13 cellular contexts compared by ENCODE assay signal in the genomic region with DNA sequence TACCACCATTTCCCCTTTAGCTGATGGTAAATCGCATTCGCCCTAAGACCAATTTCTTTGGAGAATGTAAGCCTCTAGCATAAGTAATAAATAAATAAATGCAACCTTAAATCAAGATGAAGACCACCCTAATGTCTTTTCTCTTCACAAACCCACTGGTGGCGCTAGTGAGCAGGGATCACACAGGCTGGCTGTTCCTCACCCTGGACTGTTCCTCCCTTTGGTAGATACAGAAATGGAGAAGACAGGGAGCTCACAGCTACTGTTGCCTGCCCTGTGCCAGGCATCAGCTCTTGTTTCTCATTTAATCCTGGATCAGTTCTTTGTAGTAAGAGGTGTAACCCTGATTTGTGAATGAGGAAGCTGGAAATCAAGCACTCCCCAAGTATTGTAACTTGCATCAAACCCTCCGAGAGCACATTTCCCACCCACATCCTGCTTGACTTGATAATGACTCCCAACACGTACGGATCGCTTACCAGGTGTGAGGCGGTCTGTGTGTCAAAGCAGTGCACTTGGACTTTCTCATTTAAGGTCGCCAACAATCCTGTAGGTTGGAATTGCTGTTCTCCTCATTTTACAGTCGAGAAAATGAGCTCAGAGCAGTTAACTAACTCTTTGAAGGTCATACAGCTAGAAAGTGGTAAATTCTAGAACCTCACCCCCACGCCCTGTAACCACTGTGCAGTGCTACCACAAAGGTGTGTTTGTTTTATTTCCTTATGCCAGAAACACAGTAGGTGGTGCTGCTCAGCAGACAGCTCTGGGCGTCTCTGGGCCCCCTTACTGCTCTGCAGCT.
DNase-seq lines count a peak whose midpoint lies in the region; ATAC-seq and TF ChIP-seq lines count a peak whose summit lies in the region.
"Had no signal": no experiment of that assay in that cellular context is flagged by ENCODE, and none has a peak within 500 bp of the region (broad histone marks: within the 10 kb centered on the region; RNA-seq: fewer than 3 reads in every experiment).

No MANE protein-coding gene starts in this region.

- H3K4me2 ChIP-seq in DND-41 (ENCODE audit: insufficient read depth, low read length) (no peak overlapping the region), KMS-11 (no peak overlapping the region)

- no peaks in the 10 kb centered on the region for H3K36me3 Mint-ChIP-seq in activated CD4-positive, alpha-beta memory T cell treated with anti-CD3 and anti-CD28 coated beads for 36 hours
- no peaks in the 10 kb centered on the region for H3K36me3 Mint-ChIP-seq in glutamatergic neuron (ENCODE audit: unreplicated experiment)
- H3K36me3 Mint-ChIP-seq in stimulated activated naive B cell treated with anti-CD40 and anti-IgM and Interleukin-4, amounts not matched to agents 10 μg/mL and 1 μg/mL and 100 μg/mL, for 72 hours: no peaks in the 10 kb centered on the region
- H3K36me3 Mint-ChIP-seq: natural killer cell treated with Interleukin-12 subunit alpha and Interleukin-12 subunit beta and Interleukin-15 and Interleukin-18, amount 100 ng/mL, for 72 hours had no signal

- H3K4me1 ChIP-seq in DND-41 (ENCODE audit: insufficient read depth, low read length): no peaks in the 10 kb centered on the region
- no peaks in the 10 kb centered on the region for H3K4me1 ChIP-seq in KMS-11 (ENCODE audit: low read depth, poor library complexity, severe bottlenecking)
- H3K4me1 ChIP-seq: HAP-1, upper lobe of right lung had no signal

- H3K27me3 ChIP-seq in DND-41 (ENCODE audit: insufficient read depth, low read length, poor library complexity): peaks cover 14% of the 10 kb centered on the region
- no peaks in the 10 kb centered on the region for H3K27me3 ChIP-seq in KMS-11 (ENCODE audit: insufficient read depth, low read depth)

- H3K4me3 ChIP-seq in DND-41 (ENCODE audit: low read depth in 1 of 2, low read length in 2 of 2) (no peak overlapping the region), KMS-11 (IDR thresholded peaks at IDR 0.05; ENCODE audit: insufficient read depth, low read depth, low read length) (no peak overlapping the region)
- H3K4me3 ChIP-seq: HAP-1, upper lobe of right lung had no signal

- H3K9me3 Mint-ChIP-seq in activated CD4-positive, alpha-beta memory T cell treated with anti-CD3 and anti-CD28 coated beads for 36 hours: no peaks in the 10 kb centered on the region
- H3K9me3 Mint-ChIP-seq in glutamatergic neuron (ENCODE audit: unreplicated experiment): no peaks in the 10 kb centered on the region
- no peaks in the 10 kb centered on the region for H3K9me3 Mint-ChIP-seq in stimulated activated naive B cell treated with anti-CD40 and anti-IgM and Interleukin-4, amounts not matched to agents 10 μg/mL and 1 μg/mL and 100 μg/mL, for 72 hours
- H3K9me3 Mint-ChIP-seq: natural killer cell treated with Interleukin-12 subunit alpha and Interleukin-12 subunit beta and Interleukin-15 and Interleukin-18, amount 100 ng/mL, for 72 hours had no signal

- H3K9ac ChIP-seq in DND-41 (ENCODE audit: low read depth, low read length): no peak overlapping the region
- no peak overlapping the region for H3K9ac ChIP-seq in KMS-11

- intact Hi-C loops in activated CD4-positive, alpha-beta memory T cell treated with anti-CD3 and anti-CD28 coated beads for 36 hours (cut with micrococcal nuclease): no loop called here

- H3K36me3 ChIP-seq in DND-41 (ENCODE audit: insufficient read depth, low read length): no peaks in the 10 kb centered on the region
- no peaks in the 10 kb centered on the region for H3K36me3 ChIP-seq in KMS-11 (ENCODE audit: insufficient read depth)
- H3K36me3 ChIP-seq: HAP-1, upper lobe of right lung had no signal

- H3K27ac ChIP-seq in DND-41 (ENCODE audit: low read length) (no peak overlapping the region), KMS-11 (no peak overlapping the region)
- H3K27ac ChIP-seq: upper lobe of right lung had no signal

- peak; percentile 50 for TF ChIP-seq CTCF in DND-41 (IDR thresholded peaks at IDR 0.05; ENCODE audit: borderline replicate concordance, extremely low read depth, low read length, poor library complexity, severe bottlenecking)
- peak; percentile 30; the same call in 1 of the 2 replicates for TF ChIP-seq CTCF in KMS-11 (conservative IDR thresholded peaks at IDR 0.05; ENCODE audit: low read depth, low read length)
- peak; percentile 48 for TF ChIP-seq CTCF in glutamatergic neuron (IDR thresholded peaks at IDR 0.05; ENCODE audit: partially characterized antibody, unreplicated experiment)

- DNase-seq in DND-41 (peak; percentile 13), glutamatergic neuron (peak; percentile 58), NCI-H2227 treated with DMSO at 0.1 percent for 48 hours (lab: John Stamatoyannopoulos, UW) (no peak)
- peak; percentile 53 for DNase-seq in activated CD4-positive, alpha-beta memory T cell treated with anti-CD3 and anti-CD28 coated beads for 36 hours
- DNase-seq in NK-92 treated with Interleukin-12 subunit alpha and Interleukin-12 subunit beta, amount 100 ng/mL, for 24 hours (lab: John Stamatoyannopoulos, UW): no peak
- no peak for DNase-seq in stimulated activated naive B cell treated with anti-CD40 and anti-IgM and Interleukin-4, amounts not matched to agents 10 μg/mL and 1 μg/mL and 100 μg/mL, for 72 hours
- DNase-seq: NCI-H1436 treated with DMSO at 0.1 percent for 48 hours, SHP77 treated with DMSO at 0.1 percent for 48 hours, upper lobe of right lung had no signal

- H3K9me3 ChIP-seq in DND-41 (ENCODE audit: insufficient read depth, low read length, severe bottlenecking): no peaks in the 10 kb centered on the region
- H3K9me3 ChIP-seq: HAP-1, upper lobe of right lung had no signal

- H4K20me1 ChIP-seq in DND-41 (ENCODE audit: insufficient read depth, low read length) (no peaks in the 10 kb centered on the region), KMS-11 (ENCODE audit: insufficient read depth) (no peaks in the 10 kb centered on the region)

- H3K4me1 Mint-ChIP-seq in activated CD4-positive, alpha-beta memory T cell treated with anti-CD3 and anti-CD28 coated beads for 36 hours (ENCODE audit: low read depth): peaks cover 20% of the 10 kb centered on the region
- H3K4me1 Mint-ChIP-seq in glutamatergic neuron (ENCODE audit: low read depth, unreplicated experiment): no peaks in the 10 kb centered on the region
- no peaks in the 10 kb centered on the region for H3K4me1 Mint-ChIP-seq in stimulated activated naive B cell treated with anti-CD40 and anti-IgM and Interleukin-4, amounts not matched to agents 10 μg/mL and 1 μg/mL and 100 μg/mL, for 72 hours

- POLR2A ChIA-PET in activated CD4-positive, alpha-beta memory T cell treated with anti-CD3 and anti-CD28 coated beads for 36 hours (lab: Charles Lee): interaction anchor here (0.7 to 0.9 kb wide), 3 partner anchors 12 to 137 kb away, joined by 3 to 4 read pairs (median 3); no protein-coding TSS in a partner anchor

- peak overlapping the region; percentile 33 for H3K27ac Mint-ChIP-seq in activated CD4-positive, alpha-beta memory T cell treated with anti-CD3 and anti-CD28 coated beads for 36 hours
- H3K27ac Mint-ChIP-seq in glutamatergic neuron (ENCODE audit: unreplicated experiment): no peak overlapping the region
- H3K27ac Mint-ChIP-seq in stimulated activated naive B cell treated with anti-CD40 and anti-IgM and Interleukin-4, amounts not matched to agents 10 μg/mL and 1 μg/mL and 100 μg/mL, for 72 hours: no peak overlapping the region
- H3K27ac Mint-ChIP-seq: natural killer cell treated with Interleukin-12 subunit alpha and Interleukin-12 subunit beta and Interleukin-15 and Interleukin-18, amount 100 ng/mL, for 72 hours had no signal

- H3K27me3 Mint-ChIP-seq in activated CD4-positive, alpha-beta memory T cell treated with anti-CD3 and anti-CD28 coated beads for 36 hours: no peaks in the 10 kb centered on the region
- H3K27me3 Mint-ChIP-seq in glutamatergic neuron (ENCODE audit: unreplicated experiment): no peaks in the 10 kb centered on the region
- H3K27me3 Mint-ChIP-seq in stimulated activated naive B cell treated with anti-CD40 and anti-IgM and Interleukin-4, amounts not matched to agents 10 μg/mL and 1 μg/mL and 100 μg/mL, for 72 hours: peaks cover 11 to 15% of the 10 kb centered on the region in 2 donors

- CTCF ChIA-PET in activated CD4-positive, alpha-beta memory T cell treated with anti-CD3 and anti-CD28 coated beads for 36 hours (lab: Charles Lee): interaction anchor here (0.5 to 1.6 kb wide), 5 partner anchors 8 to 1015 kb away, joined by 3 to 6 read pairs (median 4); no protein-coding TSS in a partner anchor

- H3K79me2 ChIP-seq in DND-41 (ENCODE audit: insufficient read depth, low read length): no peaks in the 10 kb centered on the region
- no peaks in the 10 kb centered on the region for H3K79me2 ChIP-seq in KMS-11 (ENCODE audit: insufficient read depth, low read depth)

- H2AFZ ChIP-seq in DND-41 (ENCODE audit: low read depth, low read length) (no peak overlapping the region), KMS-11 (ENCODE audit: low read depth) (no peak overlapping the region)

- ATAC-seq in DND-41 (ENCODE audit: insufficient read depth, low read depth) (no peak), HG03469 (IDR thresholded peaks at IDR 0.05; ENCODE audit: unreplicated experiment) (no peak)
- ATAC-seq in stimulated activated naive B cell treated with anti-CD40 and anti-IgM and Interleukin-4, amounts not matched to agents 10 μg/mL and 1 μg/mL and 100 μg/mL, for 72 hours (replicated peaks): no peak
- ATAC-seq: natural killer cell treated with Interleukin-12 subunit alpha and Interleukin-12 subunit beta and Interleukin-15 and Interleukin-18, amount 100 ng/mL, for 72 hours; upper lobe of right lung had no signal

- peak overlapping the region; percentile 45 for H3K4me3 Mint-ChIP-seq in activated CD4-positive, alpha-beta memory T cell treated with anti-CD3 and anti-CD28 coated beads for 36 hours
- H3K4me3 Mint-ChIP-seq in glutamatergic neuron (ENCODE audit: unreplicated experiment): no peak overlapping the region
- no peak overlapping the region for H3K4me3 Mint-ChIP-seq in stimulated activated naive B cell treated with anti-CD40 and anti-IgM and Interleukin-4, amounts not matched to agents 10 μg/mL and 1 μg/mL and 100 μg/mL, for 72 hours
- H3K4me3 Mint-ChIP-seq: natural killer cell treated with Interleukin-12 subunit alpha and Interleukin-12 subunit beta and Interleukin-15 and Interleukin-18, amount 100 ng/mL, for 72 hours had no signal

Comparison
In these comparisons a context has a peak if more than half of its experiments do, and no peak if none do; other contexts are left out.
1. DNase-seq: peak in DND-41 (single experiment), activated CD4-positive, alpha-beta memory T cell treated with anti-CD3 and anti-CD28 coated beads for 36 hours (single experiment) and glutamatergic neuron (single experiment); none in NK-92 treated with Interleukin-12 subunit alpha and Interleukin-12 subunit beta, amount 100 ng/mL, for 24 hours (single experiment), stimulated activated naive B cell treated with anti-CD40 and anti-IgM and Interleukin-4, amounts not matched to agents 10 μg/mL and 1 μg/mL and 100 μg/mL, for 72 hours (single experiment) and NCI-H2227 treated with DMSO at 0.1 percent for 48 hours (single experiment).
2. Peak in every context shown above with its lines, with median percentiles within 50 percentile points of each other: CTCF ChIP-seq.